35 cellular contexts compared by ENCODE assay signal in the genomic region with DNA sequence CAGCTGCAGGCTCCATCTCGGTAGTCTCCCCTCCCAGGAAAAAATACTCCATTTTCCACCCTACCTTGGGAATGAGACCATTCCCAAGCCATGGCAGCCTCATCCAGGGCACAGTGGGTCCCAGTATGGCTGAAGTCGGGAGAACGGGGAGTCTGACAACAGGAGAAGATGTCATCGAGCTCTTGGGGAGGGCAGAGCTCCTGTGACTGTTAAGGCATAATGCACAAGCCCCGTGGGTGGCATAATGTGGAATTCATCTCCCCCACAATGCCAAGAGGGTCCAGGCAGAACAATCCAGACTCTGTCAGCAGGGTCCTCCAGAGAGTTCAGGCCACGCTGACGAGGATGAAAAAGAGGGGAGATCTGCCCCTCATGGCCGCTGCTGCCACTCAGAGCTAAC.
"Had no signal": no experiment of that assay in that cellular context is flagged by ENCODE, and none has a peak within 500 bp of the region (broad histone marks: within the 10 kb centered on the region; RNA-seq: fewer than 3 reads in every experiment).

No MANE protein-coding gene starts in this region.

- H3K4me3 ChIP-seq: MG63 had no signal

- H3K27me3 ChIP-seq: MG63 had no signal

- H3K9me3 ChIP-seq: MG63 had no signal

- DNase-seq: Karpas-422, Kasumi-1, KG1, MG63, MM.1S, MV-4-11, NCI-H1048, NCI-H1092, NCI-H1092 treated with DMSO at 0.1 percent for 48 hours, NCI-H1105, NCI-H1105 treated with DMSO at 0.1 percent for 48 hours, NCI-H1417, NCI-H1417 treated with DMSO at 0.1 percent for 48 hours, NCI-H1436, NCI-H1436 treated with DMSO at 0.1 percent for 48 hours, NCI-H146, NCI-H1694, NCI-H1694 treated with DMSO at 0.1 percent for 48 hours, NCI-H187, NCI-H187 treated with DMSO at 0.1 percent for 48 hours, NCI-H1930, NCI-H2029, NCI-H2029 treated with DMSO at 0.1 percent for 48 hours, NCI-H2081, NCI-H2081 treated with DMSO at 0.1 percent for 48 hours, NCI-H2107, NCI-H2171, NCI-H2171 treated with DMSO at 0.1 percent for 48 hours, NCI-H2227 treated with DMSO at 0.1 percent for 48 hours, NCI-H226, NCI-H345, NCI-H446, NCI-H446 treated with DMSO at 0.1 percent for 48 hours, NCI-H510A had no signal

- H3K9ac ChIP-seq: KMS-11 had no signal

- H3K4me2 ChIP-seq: KMS-11 had no signal

- H3K27ac ChIP-seq: KMS-11 had no signal

- H3K36me3 ChIP-seq: MG63 had no signal
